ENCODE assay signal across 12 cellular contexts in the genomic region with DNA sequence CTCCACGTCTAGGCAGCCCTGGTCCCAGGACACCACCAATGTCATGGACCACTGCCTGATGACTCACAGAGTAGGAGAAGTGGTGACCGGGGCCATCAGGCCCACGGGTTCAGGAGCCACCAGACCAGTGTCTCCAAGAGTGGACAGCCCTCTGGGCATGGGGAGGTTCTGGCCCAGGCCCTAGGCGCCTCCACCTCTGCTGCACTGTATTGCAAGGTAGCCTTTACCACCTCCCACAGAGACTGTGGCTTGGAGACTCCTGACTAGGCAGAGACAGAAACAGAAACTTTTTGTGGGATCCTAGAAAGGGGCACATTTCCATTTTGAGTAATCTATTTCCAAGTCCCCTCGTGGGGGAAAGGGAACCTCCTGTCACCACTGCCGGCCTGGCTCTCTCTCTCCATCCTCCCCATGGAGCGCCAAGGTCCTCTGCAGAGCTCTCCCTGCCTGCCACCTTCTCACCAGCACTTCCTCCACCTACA. TPM values are rescaled to one million over a fixed set of nuclear protein-coding genes. Genes with fewer than 3 reads are reported as not detected.
A peak's percentile ranks its signal among the peaks of the same experiment; 100 is the strongest.
DNase-seq lines count a peak whose midpoint lies in the region; ATAC-seq and TF ChIP-seq lines count a peak whose summit lies in the region.
"Had no signal": no experiment of that assay in that cellular context is flagged by ENCODE, and none has a peak within 500 bp of the region (broad histone marks: within the 10 kb centered on the region; RNA-seq: fewer than 3 reads in every experiment).

No MANE protein-coding gene starts in this region.

- peak overlapping the region; percentile 80 for H3K4me3 Mint-ChIP-seq in CD4-positive, alpha-beta T cell
- H3K4me3 Mint-ChIP-seq in activated naive CD8-positive, alpha-beta T cell treated with anti-CD3 and anti-CD28 coated beads for 36 hours: no peak overlapping the region
- H3K4me3 Mint-ChIP-seq in nephron progenitor cell: peak overlapping the region; percentile 7

- H3K27me3 ChIP-seq in CD4-positive, alpha-beta T cell (ENCODE audit: control insufficient read depth, insufficient read depth, low read length): no peaks in the 10 kb centered on the region
- H3K27me3 ChIP-seq in H7 (ENCODE audit: control insufficient read depth, insufficient read depth, low read length): peaks cover 3% of the 10 kb centered on the region; the same call in 1 of the 2 replicates
- H3K27me3 ChIP-seq: foreskin keratinocyte had no signal

- H3K27ac Mint-ChIP-seq in CD4-positive, alpha-beta T cell: peak overlapping the region; percentile 56
- peak overlapping the region; percentile 63 for H3K27ac Mint-ChIP-seq in activated naive CD8-positive, alpha-beta T cell treated with anti-CD3 and anti-CD28 coated beads for 36 hours
- H3K27ac Mint-ChIP-seq in nephron progenitor cell: no peak overlapping the region

- POLR2A ChIA-PET in CD4-positive, alpha-beta T cell (lab: Charles Lee): interaction anchor here (0.6 to 1.7 kb wide), 4 partner anchors 13 to 515 kb away, joined by 3 to 15 read pairs (median 4); a partner anchor contains a TSS

- CTCF ChIA-PET in CD4-positive, alpha-beta T cell (lab: Charles Lee): interaction anchor here (2.1 to 4.1 kb wide), 2 partner anchors 13 to 59 kb away, joined by 5 to 14 read pairs; a partner anchor contains a TSS

- H3K36me3 Mint-ChIP-seq in CD4-positive, alpha-beta T cell (ENCODE audit: low read depth): peaks cover 15% of the 10 kb centered on the region
- peaks cover 26% of the 10 kb centered on the region for H3K36me3 Mint-ChIP-seq in activated naive CD8-positive, alpha-beta T cell treated with anti-CD3 and anti-CD28 coated beads for 36 hours
- peaks cover 54% of the 10 kb centered on the region for H3K36me3 Mint-ChIP-seq in nephron progenitor cell (ENCODE audit: low read depth)

- no peak for DNase-seq in CD4-positive, alpha-beta T cell
- peak; percentile 6 for DNase-seq in H7
- peak; percentile 58 for DNase-seq in activated naive CD8-positive, alpha-beta T cell treated with anti-CD3 and anti-CD28 coated beads for 36 hours
- DNase-seq in nephron progenitor cell: no peak
- DNase-seq in NCI-H1417 (lab: John Stamatoyannopoulos, UW): no peak
- DNase-seq in activated effector memory CD4-positive, alpha-beta T cell treated with anti-CD3 and anti-CD28 coated beads, Interleukin-2, amount 50 U/mL, for 16 hours: no peak
- DNase-seq in left lobe of liver (ENCODE audit: low spot score): no peak
- no peak for DNase-seq in NAMALWA (ENCODE audit: low spot score)
- DNase-seq: Calu3, cortex of kidney, occipital lobe had no signal

- no peak overlapping the region for H3K27ac ChIP-seq in CD4-positive, alpha-beta T cell (ENCODE audit: low read depth, low read length)
- H3K27ac ChIP-seq: foreskin keratinocyte had no signal

- no peaks in the 10 kb centered on the region for H3K9me3 ChIP-seq in CD4-positive, alpha-beta T cell (ENCODE audit: control insufficient read depth, low read length)

- intact Hi-C loops in CD4-positive, alpha-beta T cell (cut with DNase I, micrococcal nuclease): loop anchor here (2.0 to 5.0 kb wide), 3 partner anchors 59 to 109 kb away; a partner anchor contains a TSS

- peaks cover 45% of the 10 kb centered on the region for H3K4me1 Mint-ChIP-seq in CD4-positive, alpha-beta T cell (ENCODE audit: low read depth)
- peaks cover 43% of the 10 kb centered on the region for H3K4me1 Mint-ChIP-seq in activated naive CD8-positive, alpha-beta T cell treated with anti-CD3 and anti-CD28 coated beads for 36 hours
- peaks cover 49% of the 10 kb centered on the region for H3K4me1 Mint-ChIP-seq in nephron progenitor cell

- TF ChIP-seq CTCF in CD4-positive, alpha-beta T cell (IDR thresholded peaks at IDR 0.05): no peak
- TF ChIP-seq CTCF in nephron progenitor cell (IDR thresholded peaks at IDR 0.05): no peak

- no peaks in the 10 kb centered on the region for H3K27me3 Mint-ChIP-seq in CD4-positive, alpha-beta T cell
- no peaks in the 10 kb centered on the region for H3K27me3 Mint-ChIP-seq in activated naive CD8-positive, alpha-beta T cell treated with anti-CD3 and anti-CD28 coated beads for 36 hours
- peaks cover 20% of the 10 kb centered on the region for H3K27me3 Mint-ChIP-seq in nephron progenitor cell (ENCODE audit: low read depth, poor library complexity)

- no peak overlapping the region for H3K4me3 ChIP-seq in H7 (ENCODE audit: insufficient read depth, low read depth, low read length)

- ATAC-seq in CD4-positive, alpha-beta T cell (ENCODE audit: poor library complexity): no peak
- ATAC-seq in left lobe of liver: no peak
- ATAC-seq: foreskin keratinocyte had no signal

- H3K9me3 Mint-ChIP-seq in CD4-positive, alpha-beta T cell: no peaks in the 10 kb centered on the region
- peaks cover 12% of the 10 kb centered on the region for H3K9me3 Mint-ChIP-seq in activated naive CD8-positive, alpha-beta T cell treated with anti-CD3 and anti-CD28 coated beads for 36 hours
- peaks cover 30% of the 10 kb centered on the region for H3K9me3 Mint-ChIP-seq in nephron progenitor cell

- H3K36me3 ChIP-seq in H7 (replicated peaks; ENCODE audit: control insufficient read depth, insufficient read depth, low read length): peaks cover 11% of the 10 kb centered on the region

RNA-seq across cellular contexts. Expression of a gene that starts 2.9 kb away (rescaled TPM):
- 10 to 100 TPM; 19.5 to 22.4 TPM for total RNA-seq in CD4-positive, alpha-beta T cell
- total RNA-seq in H7 (2014; rRNA removed; shearing (Covaris generic)): 32.1 and 36.0 TPM in 2 replicates
- total RNA-seq in activated naive CD8-positive, alpha-beta T cell treated with anti-CD3 and anti-CD28 coated beads for 36 hours: 10 to 100 TPM; 33.0 to 33.3 TPM
- 17.5 TPM for total RNA-seq in left lobe of liver

RNA-seq across cellular contexts. Expression of a gene that starts 20.5 kb away (rescaled TPM):
- under 1 TPM; 0.27 to 0.42 TPM for total RNA-seq in CD4-positive, alpha-beta T cell
- total RNA-seq in H7 (2014; rRNA removed; shearing (Covaris generic)): 0.38 and 0.41 TPM in 2 replicates
- under 1 TPM; 0.08 to 0.20 TPM for total RNA-seq in activated naive CD8-positive, alpha-beta T cell treated with anti-CD3 and anti-CD28 coated beads for 36 hours
- total RNA-seq in left lobe of liver: 0.38 TPM
- total RNA-seq: Calu3, foreskin keratinocyte, occipital lobe had no signal

RNA-seq across cellular contexts. Expression of a gene that starts 59.5 kb away (rescaled TPM):
- 10 to 100 TPM; 63.4 to 66.4 TPM for total RNA-seq in CD4-positive, alpha-beta T cell
- total RNA-seq in H7 (2014; rRNA removed; shearing (Covaris generic)): 44.9 and 54.1 TPM in 2 replicates
- total RNA-seq in activated naive CD8-positive, alpha-beta T cell treated with anti-CD3 and anti-CD28 coated beads for 36 hours: 10 to 100 TPM; 84.4 to 88.4 TPM
- 44.9 TPM for total RNA-seq in left lobe of liver

Comparison
In these comparisons a context has a peak if more than half of its experiments do, and no peak if none do; other contexts are left out.
1. DNase-seq: peak in H7 (single experiment) and activated naive CD8-positive, alpha-beta T cell treated with anti-CD3 and anti-CD28 coated beads for 36 hours (single experiment); none in CD4-positive, alpha-beta T cell (0 of 10), nephron progenitor cell (single experiment), NCI-H1417 (0 of 3), activated effector memory CD4-positive, alpha-beta T cell treated with anti-CD3 and anti-CD28 coated beads, Interleukin-2, amount 50 U/mL, for 16 hours (single experiment), left lobe of liver (single experiment) and NAMALWA (single experiment).